In genomic region chr6:152529364-152529763, GRCh38 we compare ENCODE assay signal across 25 cellular contexts.
DNase-seq lines count a peak whose midpoint lies in the region; ATAC-seq and TF ChIP-seq lines count a peak whose summit lies in the region.
"Had no signal": no experiment of that assay in that cellular context is flagged by ENCODE, and none has a peak within 500 bp of the region (broad histone marks: within the 10 kb centered on the region; RNA-seq: fewer than 3 reads in every experiment).

No MANE protein-coding gene starts in this region.

- CTCF ChIA-PET in activated CD8-positive, alpha-beta T cell treated with anti-CD3 and anti-CD28 coated beads for 36 hours (lab: Charles Lee): no interaction called here
- CTCF ChIA-PET in activated CD8-positive, alpha-beta T cell treated with anti-CD3 and anti-CD28 coated beads, Interleukin-2, amount 10 ng/mL, durations not matched to agents 7 days and 5 days (lab: Charles Lee): no interaction called here

- DNase-seq in activated CD8-positive, alpha-beta T cell treated with anti-CD3 and anti-CD28 coated beads for 36 hours: no peak
- no peak for DNase-seq in activated CD8-positive, alpha-beta T cell treated with anti-CD3 and anti-CD28 coated beads, Interleukin-2, amount 10 ng/mL, durations not matched to agents 7 days and 5 days
- DNase-seq in RPMI7951 (ENCODE audit: low read depth) (peak; percentile 30), foreskin fibroblast (peak; percentile 34 to 51), occipital lobe (lab: John Stamatoyannopoulos, UW) (no peak), posterior vena cava (ENCODE audit: low spot score) (no peak)
- no peak for DNase-seq in stimulated activated effector memory CD8-positive, alpha-beta T cell treated with anti-CD3 and anti-CD28 coated beads, Interleukin-12 subunit alpha, Interleukin-12 subunit beta, amount 100 ng/mL, for 72 hours (ENCODE audit: low spot score in 2 of 2)
- DNase-seq: 8988T; activated CD4-positive, alpha-beta T cell treated with anti-CD3 and anti-CD28 coated beads, Interleukin-2, amount 50 U/mL, for 4 hours; activated CD8-positive, alpha-beta memory T cell treated with anti-CD3 and anti-CD28 coated beads, Interleukin-2, amount 50 U/mL, for 48 hours; cerebellar nuclear complex; DMS79; islet precursor cell; NCI-H1048; NCI-H2029; NCI-H69; psoas muscle; stimulated activated CD4-positive, alpha-beta T cell treated with anti-CD3 and anti-CD28 coated beads, Interleukin-1b, Interleukin-23, amount 100 ng/mL, for 48 hours; WERI-Rb-1 had no signal

- H3K36me3 Mint-ChIP-seq in activated CD8-positive, alpha-beta T cell treated with anti-CD3 and anti-CD28 coated beads for 36 hours (ENCODE audit: low read depth): no peaks in the 10 kb centered on the region
- H3K36me3 Mint-ChIP-seq in activated CD8-positive, alpha-beta T cell treated with anti-CD3 and anti-CD28 coated beads, Interleukin-2, amount 10 ng/mL, durations not matched to agents 7 days and 5 days (ENCODE audit: low read depth): no peaks in the 10 kb centered on the region
- H3K36me3 Mint-ChIP-seq in stimulated activated effector memory CD8-positive, alpha-beta T cell treated with anti-CD3 and anti-CD28 coated beads, Interleukin-12 subunit alpha, Interleukin-12 subunit beta, amount 100 ng/mL, for 72 hours: no peaks in the 10 kb centered on the region
- H3K36me3 Mint-ChIP-seq: activated naive CD4-positive, alpha-beta T cell treated with anti-CD3 and anti-CD28 coated beads, Interleukin-2, amount 50 U/mL, for 72 hours had no signal

- no peak overlapping the region for H3K27ac Mint-ChIP-seq in activated CD8-positive, alpha-beta T cell treated with anti-CD3 and anti-CD28 coated beads for 36 hours
- no peak overlapping the region for H3K27ac Mint-ChIP-seq in activated CD8-positive, alpha-beta T cell treated with anti-CD3 and anti-CD28 coated beads, Interleukin-2, amount 10 ng/mL, durations not matched to agents 7 days and 5 days
- H3K27ac Mint-ChIP-seq in stimulated activated effector memory CD8-positive, alpha-beta T cell treated with anti-CD3 and anti-CD28 coated beads, Interleukin-12 subunit alpha, Interleukin-12 subunit beta, amount 100 ng/mL, for 72 hours: no peak overlapping the region
- H3K27ac Mint-ChIP-seq: activated T-helper 2 cell treated with anti-CD3 and anti-CD28 coated beads, Interferon-gamma antibody, Interleukin-2, Interleukin-4, amounts not matched to agents 10 μg/mL and 5 μg/mL and 100 μg/mL, durations not matched to agents 14 hours and 24 hours and 36 hours had no signal

- peaks cover 1% of the 10 kb centered on the region for H3K27me3 Mint-ChIP-seq in activated CD8-positive, alpha-beta T cell treated with anti-CD3 and anti-CD28 coated beads for 36 hours
- H3K27me3 Mint-ChIP-seq in activated CD8-positive, alpha-beta T cell treated with anti-CD3 and anti-CD28 coated beads, Interleukin-2, amount 10 ng/mL, durations not matched to agents 7 days and 5 days (ENCODE audit: low read depth): no peaks in the 10 kb centered on the region

- peak; percentile 55 for ATAC-seq in activated CD8-positive, alpha-beta T cell treated with anti-CD3 and anti-CD28 coated beads for 36 hours
- no peak for ATAC-seq in activated CD8-positive, alpha-beta T cell treated with anti-CD3 and anti-CD28 coated beads, Interleukin-2, amount 10 ng/mL, durations not matched to agents 7 days and 5 days
- ATAC-seq in stimulated activated effector memory CD8-positive, alpha-beta T cell treated with anti-CD3 and anti-CD28 coated beads, Interleukin-12 subunit alpha, Interleukin-12 subunit beta, amount 100 ng/mL, for 72 hours: peak; percentile 98
- ATAC-seq in HG03135 (IDR thresholded peaks at IDR 0.05; ENCODE audit: unreplicated experiment): no peak
- ATAC-seq: gastroesophageal sphincter, psoas muscle had no signal

- no peak overlapping the region for H3K4me3 Mint-ChIP-seq in activated CD8-positive, alpha-beta T cell treated with anti-CD3 and anti-CD28 coated beads for 36 hours
- H3K4me3 Mint-ChIP-seq in activated CD8-positive, alpha-beta T cell treated with anti-CD3 and anti-CD28 coated beads, Interleukin-2, amount 10 ng/mL, durations not matched to agents 7 days and 5 days: no peak overlapping the region
- no peak overlapping the region for H3K4me3 Mint-ChIP-seq in stimulated activated effector memory CD8-positive, alpha-beta T cell treated with anti-CD3 and anti-CD28 coated beads, Interleukin-12 subunit alpha, Interleukin-12 subunit beta, amount 100 ng/mL, for 72 hours

- no peaks in the 10 kb centered on the region for H3K9me3 Mint-ChIP-seq in activated CD8-positive, alpha-beta T cell treated with anti-CD3 and anti-CD28 coated beads for 36 hours
- H3K9me3 Mint-ChIP-seq in activated CD8-positive, alpha-beta T cell treated with anti-CD3 and anti-CD28 coated beads, Interleukin-2, amount 10 ng/mL, durations not matched to agents 7 days and 5 days (ENCODE audit: insufficient read depth): no peaks in the 10 kb centered on the region
- no peaks in the 10 kb centered on the region for H3K9me3 Mint-ChIP-seq in stimulated activated effector memory CD8-positive, alpha-beta T cell treated with anti-CD3 and anti-CD28 coated beads, Interleukin-12 subunit alpha, Interleukin-12 subunit beta, amount 100 ng/mL, for 72 hours
- H3K9me3 Mint-ChIP-seq: activated naive CD4-positive, alpha-beta T cell treated with anti-CD3 and anti-CD28 coated beads, Interleukin-2, amount 50 U/mL, for 72 hours; activated T-helper 2 cell treated with anti-CD3 and anti-CD28 coated beads, Interferon-gamma antibody, Interleukin-2, Interleukin-4, amounts not matched to agents 10 μg/mL and 5 μg/mL and 100 μg/mL, durations not matched to agents 14 hours and 24 hours and 36 hours had no signal

- no peak for TF ChIP-seq CTCF in activated CD8-positive, alpha-beta T cell treated with anti-CD3 and anti-CD28 coated beads for 36 hours (IDR thresholded peaks at IDR 0.05)
- TF ChIP-seq CTCF in foreskin fibroblast (IDR thresholded peaks at IDR 0.05; ENCODE audit: low read depth, low read length): no peak

- no peaks in the 10 kb centered on the region for H3K4me1 Mint-ChIP-seq in activated CD8-positive, alpha-beta T cell treated with anti-CD3 and anti-CD28 coated beads for 36 hours (ENCODE audit: low read depth)
- H3K4me1 Mint-ChIP-seq in activated CD8-positive, alpha-beta T cell treated with anti-CD3 and anti-CD28 coated beads, Interleukin-2, amount 10 ng/mL, durations not matched to agents 7 days and 5 days (ENCODE audit: low read depth): no peaks in the 10 kb centered on the region
- H3K4me1 Mint-ChIP-seq in stimulated activated effector memory CD8-positive, alpha-beta T cell treated with anti-CD3 and anti-CD28 coated beads, Interleukin-12 subunit alpha, Interleukin-12 subunit beta, amount 100 ng/mL, for 72 hours: peaks cover 14% of the 10 kb centered on the region

- H3K4me3 ChIP-seq in foreskin fibroblast (ENCODE audit: low read depth in 1 of 2, low read length in 2 of 2): no peak overlapping the region
- H3K4me3 ChIP-seq: gastroesophageal sphincter, lung, psoas muscle, skin epidermis had no signal

- POLR2A ChIA-PET in activated CD8-positive, alpha-beta T cell treated with anti-CD3 and anti-CD28 coated beads for 36 hours (lab: Charles Lee): no interaction called here
- POLR2A ChIA-PET in activated CD8-positive, alpha-beta T cell treated with anti-CD3 and anti-CD28 coated beads, Interleukin-2, amount 10 ng/mL, durations not matched to agents 7 days and 5 days (lab: Charles Lee): no interaction called here

- intact Hi-C loops in activated CD8-positive, alpha-beta T cell treated with anti-CD3 and anti-CD28 coated beads for 36 hours (cut with micrococcal nuclease): no loop called here
- intact Hi-C loops in posterior vena cava (cut with DNase I): no loop called here

Comparison
In these comparisons a context has a peak if more than half of its experiments do, and no peak if none do; other contexts are left out.
1. ATAC-seq: peak in activated CD8-positive, alpha-beta T cell treated with anti-CD3 and anti-CD28 coated beads for 36 hours (single experiment) and stimulated activated effector memory CD8-positive, alpha-beta T cell treated with anti-CD3 and anti-CD28 coated beads, Interleukin-12 subunit alpha, Interleukin-12 subunit beta, amount 100 ng/mL, for 72 hours (single experiment); none in activated CD8-positive, alpha-beta T cell treated with anti-CD3 and anti-CD28 coated beads, Interleukin-2, amount 10 ng/mL, durations not matched to agents 7 days and 5 days (single experiment) and HG03135 (single experiment).
2. DNase-seq: peak in RPMI7951 (single experiment) and foreskin fibroblast (2 of 2); none in activated CD8-positive, alpha-beta T cell treated with anti-CD3 and anti-CD28 coated beads for 36 hours (single experiment), activated CD8-positive, alpha-beta T cell treated with anti-CD3 and anti-CD28 coated beads, Interleukin-2, amount 10 ng/mL, durations not matched to agents 7 days and 5 days (single experiment), stimulated activated effector memory CD8-positive, alpha-beta T cell treated with anti-CD3 and anti-CD28 coated beads, Interleukin-12 subunit alpha, Interleukin-12 subunit beta, amount 100 ng/mL, for 72 hours (0 of 2), occipital lobe (single experiment) and posterior vena cava (single experiment).